In genomic region chr17:74071280-74071679, GRCh38 we compare ENCODE assay signal across 15 cellular contexts.
A peak's percentile ranks its signal among the peaks of the same experiment; 100 is the strongest.
DNase-seq lines count a peak whose midpoint lies in the region; ATAC-seq and TF ChIP-seq lines count a peak whose summit lies in the region.
"Had no signal": no experiment of that assay in that cellular context is flagged by ENCODE, and none has a peak within 500 bp of the region (broad histone marks: within the 10 kb centered on the region; RNA-seq: fewer than 3 reads in every experiment).

No MANE protein-coding gene starts in this region.

- intact Hi-C loops in right cardiac atrium (cut with DNase I): no loop called here

- ATAC-seq in activated CD8-positive, alpha-beta T cell treated with anti-CD3 and anti-CD28 coated beads, Interleukin-2, amount 10 ng/mL, durations not matched to agents 7 days and 5 days: no peak
- ATAC-seq in right cardiac atrium: no peak
- ATAC-seq: A549 had no signal

- H3K9ac ChIP-seq in endodermal cell (ENCODE audit: extremely low read depth, low read length, poor library complexity, severe bottlenecking): no peak overlapping the region

- H3K27ac ChIP-seq in endodermal cell (ENCODE audit: low read depth, low read length) (no peak overlapping the region), right cardiac atrium (ENCODE audit: low read length) (no peak overlapping the region)
- H3K27ac ChIP-seq: A549, C4-2B had no signal

- no peaks in the 10 kb centered on the region for H3K27me3 ChIP-seq in endodermal cell (ENCODE audit: control insufficient read depth, insufficient read depth, low read length, poor library complexity, severe bottlenecking)
- H3K27me3 ChIP-seq in right cardiac atrium (ENCODE audit: control insufficient read depth, insufficient read depth): no peaks in the 10 kb centered on the region

- CTCF ChIA-PET in activated CD8-positive, alpha-beta T cell treated with anti-CD3 and anti-CD28 coated beads, Interleukin-2, amount 10 ng/mL, durations not matched to agents 7 days and 5 days (lab: Charles Lee): no interaction called here

- H3K4me1 Mint-ChIP-seq in endodermal cell: no peaks in the 10 kb centered on the region
- H3K4me1 Mint-ChIP-seq in activated CD8-positive, alpha-beta T cell treated with anti-CD3 and anti-CD28 coated beads, Interleukin-2, amount 10 ng/mL, durations not matched to agents 7 days and 5 days (ENCODE audit: low read depth): no peaks in the 10 kb centered on the region
- H3K4me1 Mint-ChIP-seq: H9, IgD-negative memory B cell had no signal

- no peaks in the 10 kb centered on the region for H3K4me1 ChIP-seq in endodermal cell (ENCODE audit: control insufficient read depth, insufficient read depth, low read length)
- H3K4me1 ChIP-seq in right cardiac atrium (ENCODE audit: control insufficient read depth, insufficient read depth, low read length): no peaks in the 10 kb centered on the region
- H3K4me1 ChIP-seq: A549 had no signal

- no peak for TF ChIP-seq CTCF in endodermal cell (conservative IDR thresholded peaks at IDR 0.05)

- peak; percentile 43 for DNase-seq in NCI-H510A treated with DMSO at 0.1 percent for 48 hours (lab: John Stamatoyannopoulos, UW)
- DNase-seq in NCI-H510A (lab: John Stamatoyannopoulos, UW): no peak
- peak; percentile 85 to 89 for DNase-seq in NCI-H526 (lab: John Stamatoyannopoulos, UW)
- peak; percentile 38 for DNase-seq in endodermal cell
- no peak for DNase-seq in activated CD8-positive, alpha-beta T cell treated with anti-CD3 and anti-CD28 coated beads, Interleukin-2, amount 10 ng/mL, durations not matched to agents 7 days and 5 days
- no peak for DNase-seq in right cardiac atrium
- DNase-seq: AML-193; CD4-positive, alpha-beta T cell; DMS79 treated with DMSO at 0.1 percent for 48 hours; GF-D8; GOT3; H9 had no signal

- H3K36me3 Mint-ChIP-seq in endodermal cell (ENCODE audit: low read depth): no peaks in the 10 kb centered on the region
- no peaks in the 10 kb centered on the region for H3K36me3 Mint-ChIP-seq in activated CD8-positive, alpha-beta T cell treated with anti-CD3 and anti-CD28 coated beads, Interleukin-2, amount 10 ng/mL, durations not matched to agents 7 days and 5 days (ENCODE audit: low read depth)
- H3K36me3 Mint-ChIP-seq: IgD-negative memory B cell had no signal

- H3K27ac Mint-ChIP-seq in endodermal cell: no peak overlapping the region
- H3K27ac Mint-ChIP-seq in activated CD8-positive, alpha-beta T cell treated with anti-CD3 and anti-CD28 coated beads, Interleukin-2, amount 10 ng/mL, durations not matched to agents 7 days and 5 days: no peak overlapping the region
- H3K27ac Mint-ChIP-seq: CD4-positive, alpha-beta T cell; H9; IgD-negative memory B cell had no signal

- H3K9me3 ChIP-seq in endodermal cell (ENCODE audit: control insufficient read depth, low read length) (no peaks in the 10 kb centered on the region), right cardiac atrium (ENCODE audit: control insufficient read depth, low read length) (no peaks in the 10 kb centered on the region)

- WGBS in endodermal cell (ENCODE audit: insufficient coverage in 1 of 2, insufficient read length in 1 of 2), 2 experiments: 94 to 95% methylated on average over 5 to 6 of the region's 6 CpGs
- WGBS in right cardiac atrium: 81% methylated on average over 6 of the region's 6 CpGs

- H3K9me3 Mint-ChIP-seq in endodermal cell: peaks cover 12% of the 10 kb centered on the region
- no peaks in the 10 kb centered on the region for H3K9me3 Mint-ChIP-seq in activated CD8-positive, alpha-beta T cell treated with anti-CD3 and anti-CD28 coated beads, Interleukin-2, amount 10 ng/mL, durations not matched to agents 7 days and 5 days (ENCODE audit: insufficient read depth)

- POLR2A ChIA-PET in activated CD8-positive, alpha-beta T cell treated with anti-CD3 and anti-CD28 coated beads, Interleukin-2, amount 10 ng/mL, durations not matched to agents 7 days and 5 days (lab: Charles Lee): no interaction called here

- H3K27me3 Mint-ChIP-seq in endodermal cell (ENCODE audit: insufficient read depth): peaks cover 8% of the 10 kb centered on the region
- H3K27me3 Mint-ChIP-seq in activated CD8-positive, alpha-beta T cell treated with anti-CD3 and anti-CD28 coated beads, Interleukin-2, amount 10 ng/mL, durations not matched to agents 7 days and 5 days (ENCODE audit: low read depth): no peaks in the 10 kb centered on the region
- H3K27me3 Mint-ChIP-seq: IgD-negative memory B cell had no signal

- no peak overlapping the region for H3K4me3 ChIP-seq in endodermal cell (ENCODE audit: low read length)
- H3K4me3 ChIP-seq in right cardiac atrium (ENCODE audit: low read length): no peak overlapping the region
- H3K4me3 ChIP-seq: A549 had no signal

- no peak overlapping the region for H3K4me3 Mint-ChIP-seq in endodermal cell
- no peak overlapping the region for H3K4me3 Mint-ChIP-seq in activated CD8-positive, alpha-beta T cell treated with anti-CD3 and anti-CD28 coated beads, Interleukin-2, amount 10 ng/mL, durations not matched to agents 7 days and 5 days
- H3K4me3 Mint-ChIP-seq: CD4-positive, alpha-beta T cell; H9; IgD-negative memory B cell had no signal

- H3K36me3 ChIP-seq in endodermal cell (ENCODE audit: control insufficient read depth, insufficient read depth, low read length): no peaks in the 10 kb centered on the region

Comparison
In these comparisons a context has a peak if more than half of its experiments do, and no peak if none do; other contexts are left out.
1. DNase-seq: peak in NCI-H510A treated with DMSO at 0.1 percent for 48 hours (single experiment), NCI-H526 (2 of 2) and endodermal cell (single experiment); none in NCI-H510A (single experiment), activated CD8-positive, alpha-beta T cell treated with anti-CD3 and anti-CD28 coated beads, Interleukin-2, amount 10 ng/mL, durations not matched to agents 7 days and 5 days (single experiment) and right cardiac atrium (0 of 3).